ENCODE assay signal across 13 cellular contexts in the genomic region with DNA sequence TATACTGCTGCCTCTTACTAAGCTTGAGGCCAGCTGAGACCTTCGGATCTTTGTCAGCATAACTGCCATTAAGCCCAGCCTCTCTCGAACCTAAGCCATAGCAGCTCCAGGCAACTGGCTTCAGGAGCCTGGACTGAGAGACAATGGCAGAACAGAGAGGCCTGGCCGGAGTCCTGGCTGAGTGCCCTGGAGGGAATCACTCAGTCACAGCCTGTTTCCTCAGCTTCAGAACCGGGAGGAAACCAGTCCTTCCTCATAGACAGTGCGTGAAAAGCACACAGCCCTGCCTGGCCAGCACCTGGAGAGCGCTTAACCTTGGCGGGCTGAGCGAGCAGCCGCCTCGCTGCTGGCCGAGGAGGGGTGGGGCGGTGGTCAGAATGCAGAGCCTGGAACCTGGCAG. TPM values are rescaled to one million over a fixed set of nuclear protein-coding genes. Genes with fewer than 3 reads are reported as not detected.
A peak's percentile ranks its signal among the peaks of the same experiment; 100 is the strongest.
DNase-seq lines count a peak whose midpoint lies in the region; ATAC-seq, FAIRE-seq and TF ChIP-seq lines count a peak whose summit lies in the region.
"Had no signal": no experiment of that assay in that cellular context is flagged by ENCODE, and none has a peak within 500 bp of the region (broad histone marks: within the 10 kb centered on the region; RNA-seq: fewer than 3 reads in every experiment).

No MANE protein-coding gene starts in this region.

- no peak for TF ChIP-seq CTCF in choroid plexus epithelial cell (conservative IDR thresholded peaks at IDR 0.05; ENCODE audit: low read depth, low read length)
- TF ChIP-seq CTCF in left lung (IDR thresholded peaks at IDR 0.05) = no peak
- TF ChIP-seq CTCF in type B pancreatic cell (conservative IDR thresholded peaks at IDR 0.05) = no peak

- H3K27ac ChIP-seq in left lung = no peak overlapping the region
- H3K27ac ChIP-seq: vagina had no signal

- ATAC-seq in left lung = peak; percentile 59
- ATAC-seq in GM18873 (IDR thresholded peaks at IDR 0.05; ENCODE audit: low FRiP score, unreplicated experiment) = no peak

- TF ChIP-seq POLR2A in H54 (IDR thresholded peaks at IDR 0.05; ENCODE audit: low read depth, low read length) = no peak

- H3K4me1 Mint-ChIP-seq in type B pancreatic cell (ENCODE audit: unreplicated experiment) = peaks cover 21% of the 10 kb centered on the region

- H3K27me3 ChIP-seq in left lung = peaks cover 0 to 24% of the 10 kb centered on the region in 2 donors
- H3K27me3 ChIP-seq: vagina had no signal

- DNase-seq in NCI-H82 (lab: John Stamatoyannopoulos, UW) (peak; percentile 31), NCI-H82 treated with DMSO at 0.1 percent for 48 hours (lab: John Stamatoyannopoulos, UW; ENCODE audit: unreplicated experiment) (no peak), choroid plexus epithelial cell (ENCODE audit: low read depth) (peak; percentile 13), left lung (no peak), type B pancreatic cell (ENCODE audit: extremely low spot score, unreplicated experiment) (no peak), H54 (ENCODE audit: insufficient read length, low spot score) (no peak), AG08395 (ENCODE audit: low spot score) (no peak)
- DNase-seq: activated effector memory CD4-positive, alpha-beta T cell treated with anti-CD3 and anti-CD28 coated beads, Interleukin-2, amount 50 U/mL, for 16 hours; erythroblast; NCI-H2107; T1000 had no signal

- H3K27me3 Mint-ChIP-seq in type B pancreatic cell = no peaks in the 10 kb centered on the region

- H3K36me3 ChIP-seq in left lung = no peaks in the 10 kb centered on the region
- H3K36me3 ChIP-seq: vagina had no signal

- H3K36me3 Mint-ChIP-seq in type B pancreatic cell = peaks cover 4% of the 10 kb centered on the region

- no peaks in the 10 kb centered on the region for H3K4me1 ChIP-seq in left lung
- H3K4me1 ChIP-seq: vagina had no signal

- H3K9me3 Mint-ChIP-seq in type B pancreatic cell = no peaks in the 10 kb centered on the region

- H3K4me3 ChIP-seq in choroid plexus epithelial cell (ENCODE audit: low read depth, low read length) (no peak overlapping the region), left lung (no peak overlapping the region)
- H3K4me3 ChIP-seq: vagina had no signal

- intact Hi-C loops in left lung (cut with DNase I) = loop anchor here in 1 of 2 donors (5.0 kb wide), 1 partner anchor 56 kb away; no protein-coding TSS in a partner anchor

- FAIRE-seq in H54 (lab: Jason Lieb, UNC) = no peak

- no peaks in the 10 kb centered on the region for H3K9me3 ChIP-seq in left lung
- H3K9me3 ChIP-seq: vagina had no signal

- peak overlapping the region; percentile 74 for H3K27ac Mint-ChIP-seq in type B pancreatic cell

- H3K4me3 Mint-ChIP-seq in type B pancreatic cell = peak overlapping the region; percentile 44

RNA-seq across cellular contexts. Expression of a gene that starts 21.6 kb away (rescaled TPM):
- total RNA-seq in left lung (10 to 100 TPM in 1 of 2 donors, not detected in 1; 26.6 TPM), type B pancreatic cell (ENCODE audit: low replicate concordance) (15.0 and 16.3 TPM in 2 replicates)
- total RNA-seq: vagina had no signal

RNA-seq across cellular contexts. Expression of a gene that starts 30.3 kb away (rescaled TPM):
- total RNA-seq in left lung = not detected
- total RNA-seq in type B pancreatic cell (ENCODE audit: low replicate concordance) = not detected in 2 replicates
- total RNA-seq: vagina had no signal

RNA-seq across cellular contexts. Expression of a gene that starts 39.4 kb away (rescaled TPM):
- total RNA-seq in left lung (1 to 10 TPM; 8.0 to 8.2 TPM), type B pancreatic cell (ENCODE audit: low replicate concordance) (8.0 and 12.7 TPM in 2 replicates)

RNA-seq across cellular contexts. Expression of a gene that starts 51.7 kb away (rescaled TPM):
- total RNA-seq in left lung (under 1 TPM in 1 of 2 donors, not detected in 1; 0.20 TPM), type B pancreatic cell (ENCODE audit: low replicate concordance) (18.8 and 169 TPM in 2 replicates)

Comparison
In these comparisons a context has a peak if more than half of its experiments do, and no peak if none do; other contexts are left out.
1. DNase-seq: peak in NCI-H82 (single experiment) and choroid plexus epithelial cell (single experiment); none in NCI-H82 treated with DMSO at 0.1 percent for 48 hours (single experiment), left lung (0 of 2), type B pancreatic cell (single experiment), H54 (single experiment) and AG08395 (single experiment).